ENCODE assay signal across 18 cellular contexts in the genomic region with DNA sequence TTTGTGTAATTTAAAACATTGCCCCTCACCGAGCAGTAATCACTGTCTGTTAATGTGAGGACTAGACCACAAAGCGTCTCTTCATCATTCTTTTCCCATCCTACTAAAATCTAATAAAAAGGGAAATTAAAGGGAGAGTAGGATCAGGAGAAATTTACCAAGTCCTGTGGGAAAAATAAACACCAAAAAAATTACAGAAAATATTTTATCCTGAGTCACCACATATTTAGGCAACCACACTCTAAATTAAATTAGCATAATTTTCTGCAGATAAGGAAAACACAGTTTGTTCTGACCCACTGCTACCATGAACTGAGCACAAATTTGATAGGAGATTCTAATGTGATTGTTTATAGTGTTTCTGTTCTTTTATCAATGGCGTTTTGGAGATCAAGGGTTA.
"Had no signal": no experiment of that assay in that cellular context is flagged by ENCODE, and none has a peak within 500 bp of the region (broad histone marks: within the 10 kb centered on the region; RNA-seq: fewer than 3 reads in every experiment).

No MANE protein-coding gene starts in this region.

- H3K9me3 ChIP-seq: gastroesophageal sphincter, heart left ventricle, pancreas had no signal

- H3K27me3 ChIP-seq: gastroesophageal sphincter, heart left ventricle, pancreas, tibial nerve had no signal

- H3K4me3 ChIP-seq: gastroesophageal sphincter, heart left ventricle, pancreas, tibial nerve had no signal

- H3K27ac Mint-ChIP-seq: activated CD4-positive, alpha-beta memory T cell treated with anti-CD3 and anti-CD28 coated beads, Interleukin-2, amount 10 ng/mL, durations not matched to agents 7 days and 5 days; activated CD8-positive, alpha-beta memory T cell treated with anti-CD3 and anti-CD28 coated beads, Interleukin-2, amount 10 ng/mL, durations not matched to agents 7 days and 5 days; activated naive CD8-positive, alpha-beta T cell treated with anti-CD3 and anti-CD28 coated beads for 36 hours; memory B cell had no signal

- H3K27ac ChIP-seq: gastroesophageal sphincter, heart left ventricle, pancreas had no signal

- H3K36me3 ChIP-seq: pancreas had no signal

- H3K27me3 Mint-ChIP-seq: activated B cell treated with CpG ODN at 0.5 μM for 24 hours; activated CD4-positive, alpha-beta memory T cell treated with anti-CD3 and anti-CD28 coated beads, Interleukin-2, amount 10 ng/mL, durations not matched to agents 7 days and 5 days; activated CD8-positive, alpha-beta memory T cell treated with anti-CD3 and anti-CD28 coated beads, Interleukin-2, amount 10 ng/mL, durations not matched to agents 7 days and 5 days; activated naive CD8-positive, alpha-beta T cell treated with anti-CD3 and anti-CD28 coated beads for 36 hours; memory B cell; naive thymus-derived CD8-positive, alpha-beta T cell had no signal

- ATAC-seq: activated CD8-positive, alpha-beta memory T cell treated with anti-CD3 and anti-CD28 coated beads, Interleukin-2, amount 10 ng/mL, durations not matched to agents 7 days and 5 days; gastroesophageal sphincter; heart left ventricle; left ventricle myocardium superior; naive thymus-derived CD8-positive, alpha-beta T cell; pancreas had no signal

- H3K4me3 Mint-ChIP-seq: activated B cell treated with CpG ODN at 0.5 μM for 24 hours; activated CD4-positive, alpha-beta memory T cell treated with anti-CD3 and anti-CD28 coated beads, Interleukin-2, amount 10 ng/mL, durations not matched to agents 7 days and 5 days; activated CD8-positive, alpha-beta memory T cell treated with anti-CD3 and anti-CD28 coated beads, Interleukin-2, amount 10 ng/mL, durations not matched to agents 7 days and 5 days; activated naive CD8-positive, alpha-beta T cell treated with anti-CD3 and anti-CD28 coated beads for 36 hours; memory B cell; naive thymus-derived CD8-positive, alpha-beta T cell had no signal

- H3K9me3 Mint-ChIP-seq: memory B cell had no signal

- DNase-seq: activated B cell treated with CpG ODN at 0.5 μM for 24 hours; activated CD4-positive, alpha-beta memory T cell treated with anti-CD3 and anti-CD28 coated beads, Interleukin-2, amount 10 ng/mL, durations not matched to agents 7 days and 5 days; activated CD4-positive, alpha-beta T cell treated with anti-CD3 and anti-CD28 coated beads for 48 hours; activated CD8-positive, alpha-beta memory T cell treated with anti-CD3 and anti-CD28 coated beads, Interleukin-2, amount 10 ng/mL, durations not matched to agents 7 days and 5 days; activated naive CD8-positive, alpha-beta T cell treated with anti-CD3 and anti-CD28 coated beads for 36 hours; anterior cingulate cortex; cortex of kidney; erythroblast; heart left ventricle; left ventricle myocardium superior; naive thymus-derived CD8-positive, alpha-beta T cell; pancreas; stimulated activated CD4-positive, alpha-beta T cell treated with anti-CD3 and anti-CD28 coated beads, Interleukin-2, amount 100 ng/mL, for 24 hours; stimulated activated naive CD4-positive, alpha-beta T cell treated with Interleukin-2 at 50 U/mL for 16 hours; substantia nigra had no signal
